ENCODE assay signal across 8 cellular contexts in the genomic region with DNA sequence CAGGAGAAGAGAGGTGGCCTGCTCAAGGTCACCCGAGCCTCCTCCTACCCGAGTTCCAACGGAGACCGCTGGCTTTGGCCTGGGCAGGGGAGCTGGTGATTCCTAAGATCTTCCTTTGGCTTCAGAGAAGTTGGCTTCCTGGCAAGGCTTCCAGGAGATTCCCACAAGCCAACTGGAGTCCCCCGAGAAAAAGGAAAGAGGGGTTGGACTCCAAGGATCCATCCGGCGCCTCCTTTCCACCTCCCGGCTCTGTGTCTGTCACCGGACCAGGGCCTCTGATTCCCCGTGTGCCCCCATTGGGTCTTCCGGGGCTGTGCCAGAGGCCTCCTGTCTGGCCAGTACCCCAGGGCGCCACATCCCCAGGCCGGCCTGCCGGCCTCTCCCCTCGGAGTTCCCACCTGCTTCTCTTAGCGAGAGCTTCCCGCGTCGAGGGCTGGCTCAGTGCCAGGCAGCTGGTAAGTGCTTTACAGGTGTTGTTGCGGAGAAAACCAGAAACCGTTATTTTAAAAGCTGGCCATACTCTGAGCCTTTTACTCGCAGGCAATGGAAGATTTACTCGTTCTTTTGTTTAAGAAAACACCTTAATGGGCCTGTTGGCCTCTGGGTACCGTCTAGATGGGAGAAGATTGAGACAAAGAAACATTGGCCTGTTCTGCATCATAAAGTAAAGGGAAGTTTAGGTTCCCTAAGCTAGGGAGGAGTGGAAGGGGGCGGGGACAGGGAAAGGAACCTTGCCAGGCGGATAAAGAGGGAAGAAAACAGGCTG.
DNase-seq lines count a peak whose midpoint lies in the region; ATAC-seq and TF ChIP-seq lines count a peak whose summit lies in the region.

No MANE protein-coding gene starts in this region.

- H3K36me3 Mint-ChIP-seq in endothelial cell (ENCODE audit: low read depth, unreplicated experiment) = no peaks in the 10 kb centered on the region

- H3K9me3 ChIP-seq in psoas muscle = no peaks in the 10 kb centered on the region

- no peak for TF ChIP-seq CTCF in endothelial cell (IDR thresholded peaks at IDR 0.05; ENCODE audit: unreplicated experiment)
- TF ChIP-seq CTCF in psoas muscle (IDR thresholded peaks at IDR 0.05) = no peak

- peaks cover 10% of the 10 kb centered on the region for H3K4me1 Mint-ChIP-seq in endothelial cell (ENCODE audit: unreplicated experiment)

- peak overlapping the region; percentile 65 for H3K4me3 Mint-ChIP-seq in endothelial cell (ENCODE audit: unreplicated experiment)

- H3K4me1 ChIP-seq in psoas muscle = no peaks in the 10 kb centered on the region

- H3K27me3 ChIP-seq in psoas muscle (ENCODE audit: insufficient read depth in 3 of 3, low read length in 2 of 3) = peaks cover 0 to 55% (median 7%) of the 10 kb centered on the region in 3 donors

- no peaks in the 10 kb centered on the region for H3K36me3 ChIP-seq in psoas muscle (ENCODE audit: insufficient read depth in 1 of 2, low read depth in 1 of 2)

- DNase-seq in NCI-H524 (lab: John Stamatoyannopoulos, UW) (peak; percentile 19 to 54), NCI-H524 treated with DMSO at 0.1 percent for 48 hours (lab: John Stamatoyannopoulos, UW) (no peak), NCI-H2107 (lab: John Stamatoyannopoulos, UW) (peak; percentile 23), endothelial cell (ENCODE audit: low spot score) (peak; percentile 24), psoas muscle (no peak), C1 segment of cervical spinal cord (lab: John Stamatoyannopoulos, UW) (no peak), MV-4-11 (lab: John Stamatoyannopoulos, UW) (no peak)

- no peak for ATAC-seq in psoas muscle
- ATAC-seq in esophagus mucosa = no peak

- H3K27me3 Mint-ChIP-seq in endothelial cell (ENCODE audit: unreplicated experiment) = peaks cover 22% of the 10 kb centered on the region

- H3K4me3 ChIP-seq in psoas muscle = peak overlapping the region; percentile 34

- no peaks in the 10 kb centered on the region for H3K9me3 Mint-ChIP-seq in endothelial cell (ENCODE audit: unreplicated experiment)

- WGBS in psoas muscle, 3 donors = 33 to 45% (median 40%) methylated on average over 26 of the region's 26 CpGs

- intact Hi-C loops in psoas muscle (cut with DNase I) = no loop called here

- H3K27ac ChIP-seq in psoas muscle = no peak overlapping the region

- H3K27ac Mint-ChIP-seq in endothelial cell (ENCODE audit: unreplicated experiment) = no peak overlapping the region

Comparison
In these comparisons a context has a peak if more than half of its experiments do, and no peak if none do; other contexts are left out.
1. DNase-seq: peak in NCI-H524 (2 of 2), NCI-H2107 (single experiment) and endothelial cell (single experiment); none in NCI-H524 treated with DMSO at 0.1 percent for 48 hours (single experiment), psoas muscle (0 of 2), C1 segment of cervical spinal cord (0 of 14) and MV-4-11 (single experiment).